8 cellular contexts compared by ENCODE assay signal in genomic region chrX:84729809-84730208, GRCh38.
A peak's percentile ranks its signal among the peaks of the same experiment; 100 is the strongest.
DNase-seq lines count a peak whose midpoint lies in the region; ATAC-seq and TF ChIP-seq lines count a peak whose summit lies in the region.

No MANE protein-coding gene starts in this region.

- no peak for TF ChIP-seq EP300 in sigmoid colon (IDR thresholded peaks at IDR 0.05)

- 16 to 25% (median 19%) methylated on average over 5 of the region's 5 CpGs for WGBS in heart left ventricle, 4 donors
- 17 to 26% methylated on average over 5 of the region's 5 CpGs for WGBS in sigmoid colon, 2 donors

- H3K9me3 ChIP-seq in heart left ventricle = no peaks in the 10 kb centered on the region
- H3K9me3 ChIP-seq in sigmoid colon = no peaks in the 10 kb centered on the region

- H3K9me3 Mint-ChIP-seq in Calu3 (ENCODE audit: low read depth, unreplicated experiment) = peaks cover 3% of the 10 kb centered on the region
- no peaks in the 10 kb centered on the region for H3K9me3 Mint-ChIP-seq in activated T-cell treated with anti-CD3 and anti-CD28 coated beads, Interleukin-2, amount 50 U/mL, for 24 hours

- peak; percentile 54 for TF ChIP-seq CTCF in Calu3 (IDR thresholded peaks at IDR 0.05; ENCODE audit: unreplicated experiment)
- peak; percentile 51 to 77 (median 68) for TF ChIP-seq CTCF in heart left ventricle (IDR thresholded peaks at IDR 0.05)
- peak; percentile 12 to 57 (median 34) for TF ChIP-seq CTCF in sigmoid colon (IDR thresholded peaks at IDR 0.05)

- H3K4me1 Mint-ChIP-seq in Calu3 (ENCODE audit: low read depth, unreplicated experiment) = no peaks in the 10 kb centered on the region
- H3K4me1 Mint-ChIP-seq in activated T-cell treated with anti-CD3 and anti-CD28 coated beads, Interleukin-2, amount 50 U/mL, for 24 hours (ENCODE audit: low read depth) = peaks cover 2% of the 10 kb centered on the region

- H3K36me3 ChIP-seq in heart left ventricle (no peaks in the 10 kb centered on the region), sigmoid colon (no peaks in the 10 kb centered on the region)

- H3K27ac ChIP-seq in heart left ventricle = no peak overlapping the region
- no peak overlapping the region for H3K27ac ChIP-seq in sigmoid colon

- peaks cover 0 to 6% (median 0%) of the 10 kb centered on the region in 9 donors for H3K27me3 ChIP-seq in heart left ventricle
- H3K27me3 ChIP-seq in sigmoid colon = no peaks in the 10 kb centered on the region

- ATAC-seq in GM19043 (IDR thresholded peaks at IDR 0.05; ENCODE audit: low read depth, unreplicated experiment) (peak; percentile 96), HG03060 (IDR thresholded peaks at IDR 0.05; ENCODE audit: low read depth, unreplicated experiment) (peak; percentile 98), heart left ventricle (peak in 3 of 4 donors; percentile 65 to 82 (median 76))

- intact Hi-C loops in Calu3 (cut with micrococcal nuclease; ENCODE audit: unreplicated experiment) (loop anchor here (1.0 kb wide), 2 partner anchors 177 to 323 kb away; no protein-coding TSS in a partner anchor), heart left ventricle (cut with DNase I) (loop anchor here (1.0 to 10.0 kb wide), 4 partner anchors 177 to 325 kb away; no protein-coding TSS in a partner anchor), sigmoid colon (cut with DNase I) (loop anchor here (5.0 kb wide), 1 partner anchor 322 kb away; no protein-coding TSS in a partner anchor)

- H3K27me3 Mint-ChIP-seq in Calu3 (ENCODE audit: unreplicated experiment) = no peaks in the 10 kb centered on the region
- H3K27me3 Mint-ChIP-seq in activated T-cell treated with anti-CD3 and anti-CD28 coated beads, Interleukin-2, amount 50 U/mL, for 24 hours = peaks cover 19% of the 10 kb centered on the region

- H3K4me1 ChIP-seq in heart left ventricle (no peaks in the 10 kb centered on the region), sigmoid colon (no peaks in the 10 kb centered on the region)

- no peak overlapping the region for H3K27ac Mint-ChIP-seq in Calu3 (ENCODE audit: unreplicated experiment)
- no peak overlapping the region for H3K27ac Mint-ChIP-seq in activated T-cell treated with anti-CD3 and anti-CD28 coated beads, Interleukin-2, amount 50 U/mL, for 24 hours

- DNase-seq in Calu3 (peak; percentile 4), NCI-H2081 (lab: John Stamatoyannopoulos, UW) (peak; percentile 61 to 79), heart left ventricle (peak in 1 of 5 donors; percentile 14), sigmoid colon (peak; percentile 63)
- DNase-seq in activated T-cell treated with anti-CD3 and anti-CD28 coated beads, Interleukin-2, amount 50 U/mL, for 24 hours = peak; percentile 38
- DNase-seq in stimulated activated CD4-positive, alpha-beta T cell treated with anti-CD3 and anti-CD28 coated beads, Interleukin-4, amount 100 ng/mL, for 1 hour = no peak

- TF ChIP-seq POLR2A in heart left ventricle (IDR thresholded peaks at IDR 0.05) = no peak
- no peak for TF ChIP-seq POLR2A in sigmoid colon (IDR thresholded peaks at IDR 0.05)

- no TSS peak for BruUV-seq in Calu3 (replicated peaks; lab: Mats Ljungman, UMichigan)

- H3K4me3 Mint-ChIP-seq in Calu3 (ENCODE audit: low read depth, unreplicated experiment) = no peak overlapping the region
- H3K4me3 Mint-ChIP-seq in activated T-cell treated with anti-CD3 and anti-CD28 coated beads, Interleukin-2, amount 50 U/mL, for 24 hours = no peak overlapping the region

- H3K4me3 ChIP-seq in heart left ventricle (no peak overlapping the region), sigmoid colon (no peak overlapping the region)

- no peaks in the 10 kb centered on the region for H3K36me3 Mint-ChIP-seq in Calu3 (ENCODE audit: insufficient read depth, unreplicated experiment)
- H3K36me3 Mint-ChIP-seq in activated T-cell treated with anti-CD3 and anti-CD28 coated beads, Interleukin-2, amount 50 U/mL, for 24 hours (ENCODE audit: low read depth) = no peaks in the 10 kb centered on the region

- CTCF ChIA-PET in Calu3 (lab: Charles Lee) = interaction anchor here (0.6 to 1.1 kb wide), 3 partner anchors 56 to 323 kb away, joined by 3 to 11 read pairs (median 7); no protein-coding TSS in a partner anchor
